8 cellular contexts compared by ENCODE assay signal in the genomic region with DNA sequence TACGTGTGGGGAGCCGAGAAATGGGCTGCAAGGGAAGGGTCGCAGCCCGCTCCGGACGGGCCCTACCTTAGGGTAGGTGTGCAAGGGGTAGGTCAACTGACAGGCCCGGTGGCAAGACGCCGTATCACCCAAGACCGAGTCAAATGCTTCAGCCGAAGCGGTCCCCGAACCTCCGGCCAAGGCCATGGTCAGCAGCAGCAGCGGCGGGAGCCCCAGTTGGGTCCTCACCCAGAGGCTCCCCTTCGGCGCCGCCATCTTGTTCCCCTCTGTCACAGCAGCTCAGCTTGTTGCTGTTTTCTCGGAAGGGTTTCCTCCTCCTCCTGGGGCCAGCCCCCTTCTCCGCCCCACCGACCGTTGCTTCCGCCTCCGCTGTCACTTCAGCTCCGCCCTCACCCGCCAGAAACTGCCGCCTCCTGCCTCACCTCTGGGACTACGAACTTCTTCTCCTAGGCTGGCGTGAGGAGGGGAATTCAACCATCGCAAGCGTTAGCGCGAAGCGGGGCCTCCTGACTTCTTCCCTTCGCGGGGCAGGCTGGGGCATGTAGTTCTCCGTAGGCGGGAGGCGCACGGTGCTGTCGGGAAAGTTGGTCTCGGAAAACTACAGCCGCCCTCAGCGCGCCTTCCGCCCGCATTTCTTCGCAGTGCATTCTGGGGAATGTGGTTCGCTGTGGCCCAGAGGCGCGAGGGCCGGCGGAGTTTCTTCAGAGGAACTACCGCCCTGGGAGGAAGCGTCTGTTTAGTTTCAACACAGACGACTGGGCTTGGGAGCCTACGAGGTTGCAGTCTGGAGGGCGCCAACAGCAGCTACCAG. TPM values are rescaled to one million over a fixed set of nuclear protein-coding genes. Genes with fewer than 3 reads are reported as not detected.
DNase-seq lines count a peak whose midpoint lies in the region; ATAC-seq and TF ChIP-seq lines count a peak whose summit lies in the region.

TCEANC2 (plus strand) TSS at position 675 of the 811 bp plus-strand sequence. CDS start 815 bp downstream, outside the sequence.
TMEM59 (minus strand) TSS at position 271 of the 811 bp plus-strand sequence; CDS start at position 255, 16 bp downstream.

- DNase-seq in ELR (ENCODE audit: low read depth) = peak; percentile 99
- peak; percentile 92 for DNase-seq in H7
- peak; percentile 100 for DNase-seq in M059J (ENCODE audit: low read depth)
- peak; percentile 94 for DNase-seq in activated T-helper 9 cell treated with anti-CD3 and anti-CD28 coated beads, Interleukin-2, amount 50 U/mL, for 16 hours (ENCODE audit: low read depth)
- peak; percentile 99 for DNase-seq in fibroblast of the aortic adventitia (ENCODE audit: low read depth)
- DNase-seq in nephron progenitor cell = peak; percentile 96
- DNase-seq in stimulated activated naive CD8-positive, alpha-beta T cell treated with anti-CD3 and anti-CD28 coated beads, Interleukin-15, amount 100 ng/mL, for 72 hours = peak; percentile 98 to 99

- H3K27me3 ChIP-seq in H7 (ENCODE audit: control insufficient read depth, insufficient read depth, low read length) = no peaks in the 10 kb centered on the region

- TF ChIP-seq CTCF in fibroblast of the aortic adventitia (IDR thresholded peaks at IDR 0.05; ENCODE audit: insufficient read depth, low read length) = no peak
- TF ChIP-seq CTCF in nephron progenitor cell (IDR thresholded peaks at IDR 0.05) = no peak

- peak; percentile 73 for TF ChIP-seq POLR2A in Raji (IDR thresholded peaks at IDR 0.05; ENCODE audit: insufficient read depth, low read depth, low read length)

- no peak within 1 kb of the TSS for H3K4me3 Mint-ChIP-seq in nephron progenitor cell
- H3K4me3 Mint-ChIP-seq in stimulated activated naive CD8-positive, alpha-beta T cell treated with anti-CD3 and anti-CD28 coated beads, Interleukin-15, amount 100 ng/mL, for 72 hours = no peak within 1 kb of the TSS

- peaks cover 17% of the 10 kb centered on the region for H3K4me1 Mint-ChIP-seq in nephron progenitor cell
- peaks cover 35% of the 10 kb centered on the region for H3K4me1 Mint-ChIP-seq in stimulated activated naive CD8-positive, alpha-beta T cell treated with anti-CD3 and anti-CD28 coated beads, Interleukin-15, amount 100 ng/mL, for 72 hours

- no peaks in the 10 kb centered on the region for H3K36me3 ChIP-seq in H7 (replicated peaks; ENCODE audit: control insufficient read depth, insufficient read depth, low read length)

- ATAC-seq in stimulated activated naive CD8-positive, alpha-beta T cell treated with anti-CD3 and anti-CD28 coated beads, Interleukin-15, amount 100 ng/mL, for 72 hours = peak; percentile 97

- H3K4me3 ChIP-seq in H7 (ENCODE audit: insufficient read depth, low read depth, low read length) (peak within 1 kb of the TSS; percentile 97), fibroblast of the aortic adventitia (ENCODE audit: low read depth, low read length) (peak within 1 kb of the TSS; percentile 99)

- H3K27me3 Mint-ChIP-seq in nephron progenitor cell (ENCODE audit: low read depth, poor library complexity) = no peaks in the 10 kb centered on the region
- no peaks in the 10 kb centered on the region for H3K27me3 Mint-ChIP-seq in stimulated activated naive CD8-positive, alpha-beta T cell treated with anti-CD3 and anti-CD28 coated beads, Interleukin-15, amount 100 ng/mL, for 72 hours

- peaks cover 12% of the 10 kb centered on the region for H3K36me3 Mint-ChIP-seq in nephron progenitor cell (ENCODE audit: low read depth)

- H3K27ac Mint-ChIP-seq in nephron progenitor cell = no peak within 1 kb of the TSS
- H3K27ac Mint-ChIP-seq in stimulated activated naive CD8-positive, alpha-beta T cell treated with anti-CD3 and anti-CD28 coated beads, Interleukin-15, amount 100 ng/mL, for 72 hours = no peak within 1 kb of the TSS

- no peaks in the 10 kb centered on the region for H3K9me3 Mint-ChIP-seq in nephron progenitor cell
- no peaks in the 10 kb centered on the region for H3K9me3 Mint-ChIP-seq in stimulated activated naive CD8-positive, alpha-beta T cell treated with anti-CD3 and anti-CD28 coated beads, Interleukin-15, amount 100 ng/mL, for 72 hours

RNA-seq across cellular contexts. Expression of gene TCEANC2, which starts in this region (rescaled TPM):
- total RNA-seq in H7 (2014; rRNA removed; shearing (Covaris generic)) = 4.3 and 6.4 TPM in 2 replicates
- total RNA-seq in M059J (2014; rRNA removed; shearing (Covaris generic)) = 2.0 and 3.1 TPM in 2 replicates
- 5.4 and 5.5 TPM in 2 replicates for total RNA-seq in fibroblast of the aortic adventitia (ENCODE audit: low replicate concordance)

RNA-seq across cellular contexts. Expression of gene TMEM59, which starts in this region (rescaled TPM):
- total RNA-seq in H7 (2014; rRNA removed; shearing (Covaris generic)) = 127 and 136 TPM in 2 replicates
- total RNA-seq in M059J (2014; rRNA removed; shearing (Covaris generic)) = 540 and 619 TPM in 2 replicates
- total RNA-seq in fibroblast of the aortic adventitia (ENCODE audit: low replicate concordance) = 278 and 356 TPM in 2 replicates

Comparison
In these comparisons a context has a peak if more than half of its experiments do, and no peak if none do; other contexts are left out.
1. Peak in every context shown above with its lines: DNase-seq, ATAC-seq and H3K4me3 ChIP-seq.